13 cellular contexts compared by ENCODE assay signal in the genomic region with DNA sequence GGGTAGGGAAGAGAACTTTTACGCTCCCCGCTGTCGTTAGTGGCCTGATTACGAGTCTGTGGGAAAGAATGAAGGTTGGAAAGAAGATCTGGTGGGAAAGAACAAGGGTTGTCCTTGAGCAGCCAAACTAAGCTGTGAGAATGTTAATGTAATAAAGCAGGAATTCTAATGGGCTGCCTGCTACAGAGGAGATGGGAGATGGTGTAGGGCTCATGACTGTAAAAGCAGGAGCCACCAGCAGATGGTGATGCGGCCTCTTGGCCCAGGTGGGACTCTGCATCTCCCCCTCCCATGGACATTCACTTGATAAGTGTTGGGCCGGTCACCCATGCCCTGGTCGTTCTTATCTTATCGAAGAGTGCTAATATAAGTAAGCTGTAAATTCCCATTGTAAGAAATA.
DNase-seq lines count a peak whose midpoint lies in the region; ATAC-seq and TF ChIP-seq lines count a peak whose summit lies in the region.
"Had no signal": no experiment of that assay in that cellular context is flagged by ENCODE, and none has a peak within 500 bp of the region (broad histone marks: within the 10 kb centered on the region; RNA-seq: fewer than 3 reads in every experiment).

No MANE protein-coding gene starts in this region.

- H3K9me3 Mint-ChIP-seq in HFFc6 (no peaks in the 10 kb centered on the region), chondrocyte (ENCODE audit: low read depth) (no peaks in the 10 kb centered on the region)
- H3K9me3 Mint-ChIP-seq in activated CD4-positive, alpha-beta T cell treated with anti-CD3 and anti-CD28 coated beads for 36 hours (ENCODE audit: low read depth) = no peaks in the 10 kb centered on the region
- H3K9me3 Mint-ChIP-seq: activated naive CD8-positive, alpha-beta T cell treated with anti-CD3 and anti-CD28 coated beads, Interleukin-2, amount 50 U/mL, for 24 hours; mesothelial cell of epicardium had no signal

- H3K27me3 Mint-ChIP-seq in HFFc6 (ENCODE audit: insufficient read depth) (peaks cover 2% of the 10 kb centered on the region), chondrocyte (ENCODE audit: low read depth) (no peaks in the 10 kb centered on the region)
- peaks cover 14% of the 10 kb centered on the region for H3K27me3 Mint-ChIP-seq in activated CD4-positive, alpha-beta T cell treated with anti-CD3 and anti-CD28 coated beads for 36 hours
- H3K27me3 Mint-ChIP-seq: activated naive CD8-positive, alpha-beta T cell treated with anti-CD3 and anti-CD28 coated beads, Interleukin-2, amount 50 U/mL, for 24 hours had no signal

- peak; percentile 67 for DNase-seq in D341Med (ENCODE audit: low spot score)
- no peak for DNase-seq in HFFc6
- no peak for DNase-seq in chondrocyte (ENCODE audit: low spot score)
- peak; percentile 26 for DNase-seq in myocyte (ENCODE audit: low read depth)
- no peak for DNase-seq in NOMO-1 treated with DMSO at 0.1 percent for 48 hours (lab: John Stamatoyannopoulos, UW; ENCODE audit: unreplicated experiment)
- DNase-seq in activated CD4-positive, alpha-beta T cell treated with anti-CD3 and anti-CD28 coated beads for 36 hours = no peak
- DNase-seq: activated CD4-positive, CD25-positive, alpha-beta regulatory T cell treated with anti-CD3 and anti-CD28 coated beads, Interleukin-2, amount 50 U/mL, for 72 hours; activated naive CD8-positive, alpha-beta T cell treated with anti-CD3 and anti-CD28 coated beads, Interleukin-2, amount 50 U/mL, for 24 hours; NCI-H774; stimulated activated CD4-positive, alpha-beta T cell treated with anti-CD3 and anti-CD28 coated beads, Interleukin-2, amount 100 ng/mL, for 48 hours had no signal

- TF ChIP-seq CTCF in HFFc6 (IDR thresholded peaks at IDR 0.05) = peak; percentile 48
- peak; percentile 45 for TF ChIP-seq CTCF in chondrocyte (IDR thresholded peaks at IDR 0.05)

- intact Hi-C loops in activated CD4-positive, alpha-beta T cell treated with anti-CD3 and anti-CD28 coated beads for 36 hours (cut with DNase I, micrococcal nuclease) = loop anchor here in 1 of 2 experiments (5.0 kb wide), 1 partner anchor 298 kb away; no protein-coding TSS in a partner anchor

- H3K36me3 Mint-ChIP-seq in HFFc6 (ENCODE audit: low read depth) (no peaks in the 10 kb centered on the region), chondrocyte (ENCODE audit: low read depth) (no peaks in the 10 kb centered on the region)
- no peaks in the 10 kb centered on the region for H3K36me3 Mint-ChIP-seq in activated CD4-positive, alpha-beta T cell treated with anti-CD3 and anti-CD28 coated beads for 36 hours (ENCODE audit: low read depth)
- H3K36me3 Mint-ChIP-seq: mesothelial cell of epicardium had no signal

- H3K4me1 Mint-ChIP-seq in HFFc6 (ENCODE audit: low read depth) = peaks cover 38% of the 10 kb centered on the region
- H3K4me1 Mint-ChIP-seq in chondrocyte (ENCODE audit: low read depth) = peaks cover 23% of the 10 kb centered on the region
- peaks cover 14% of the 10 kb centered on the region for H3K4me1 Mint-ChIP-seq in activated CD4-positive, alpha-beta T cell treated with anti-CD3 and anti-CD28 coated beads for 36 hours

- POLR2A ChIA-PET in activated CD4-positive, alpha-beta T cell treated with anti-CD3 and anti-CD28 coated beads for 36 hours (lab: Charles Lee) = no interaction called here

- no peak overlapping the region for H3K4me3 Mint-ChIP-seq in HFFc6
- H3K4me3 Mint-ChIP-seq in chondrocyte (ENCODE audit: unreplicated experiment) = no peak overlapping the region
- H3K4me3 Mint-ChIP-seq in activated CD4-positive, alpha-beta T cell treated with anti-CD3 and anti-CD28 coated beads for 36 hours = no peak overlapping the region

- H3K27ac Mint-ChIP-seq in HFFc6 (no peak overlapping the region), chondrocyte (ENCODE audit: unreplicated experiment) (no peak overlapping the region)
- H3K27ac Mint-ChIP-seq in activated CD4-positive, alpha-beta T cell treated with anti-CD3 and anti-CD28 coated beads for 36 hours = no peak overlapping the region
- H3K27ac Mint-ChIP-seq: activated naive CD8-positive, alpha-beta T cell treated with anti-CD3 and anti-CD28 coated beads, Interleukin-2, amount 50 U/mL, for 24 hours; mesothelial cell of epicardium had no signal

- ATAC-seq in HG02885 (IDR thresholded peaks at IDR 0.05; ENCODE audit: poor library complexity, unreplicated experiment) (no peak), GM21447 (IDR thresholded peaks at IDR 0.05; ENCODE audit: unreplicated experiment) (no peak)
- ATAC-seq in activated CD4-positive, alpha-beta T cell treated with anti-CD3 and anti-CD28 coated beads for 36 hours = no peak
- ATAC-seq: activated naive CD8-positive, alpha-beta T cell treated with anti-CD3 and anti-CD28 coated beads, Interleukin-2, amount 50 U/mL, for 24 hours had no signal

- CTCF ChIA-PET in activated CD4-positive, alpha-beta T cell treated with anti-CD3 and anti-CD28 coated beads for 36 hours (lab: Charles Lee) = interaction anchor here (1.6 kb wide), 1 partner anchor 13 kb away, joined by 7 read pairs; no protein-coding TSS in a partner anchor

Comparison
In these comparisons a context has a peak if more than half of its experiments do, and no peak if none do; other contexts are left out.
1. DNase-seq: peak in D341Med (single experiment) and myocyte (single experiment); none in HFFc6 (single experiment), chondrocyte (single experiment), NOMO-1 treated with DMSO at 0.1 percent for 48 hours (single experiment) and activated CD4-positive, alpha-beta T cell treated with anti-CD3 and anti-CD28 coated beads for 36 hours (single experiment).